8 cellular contexts compared by ENCODE assay signal in the genomic region with DNA sequence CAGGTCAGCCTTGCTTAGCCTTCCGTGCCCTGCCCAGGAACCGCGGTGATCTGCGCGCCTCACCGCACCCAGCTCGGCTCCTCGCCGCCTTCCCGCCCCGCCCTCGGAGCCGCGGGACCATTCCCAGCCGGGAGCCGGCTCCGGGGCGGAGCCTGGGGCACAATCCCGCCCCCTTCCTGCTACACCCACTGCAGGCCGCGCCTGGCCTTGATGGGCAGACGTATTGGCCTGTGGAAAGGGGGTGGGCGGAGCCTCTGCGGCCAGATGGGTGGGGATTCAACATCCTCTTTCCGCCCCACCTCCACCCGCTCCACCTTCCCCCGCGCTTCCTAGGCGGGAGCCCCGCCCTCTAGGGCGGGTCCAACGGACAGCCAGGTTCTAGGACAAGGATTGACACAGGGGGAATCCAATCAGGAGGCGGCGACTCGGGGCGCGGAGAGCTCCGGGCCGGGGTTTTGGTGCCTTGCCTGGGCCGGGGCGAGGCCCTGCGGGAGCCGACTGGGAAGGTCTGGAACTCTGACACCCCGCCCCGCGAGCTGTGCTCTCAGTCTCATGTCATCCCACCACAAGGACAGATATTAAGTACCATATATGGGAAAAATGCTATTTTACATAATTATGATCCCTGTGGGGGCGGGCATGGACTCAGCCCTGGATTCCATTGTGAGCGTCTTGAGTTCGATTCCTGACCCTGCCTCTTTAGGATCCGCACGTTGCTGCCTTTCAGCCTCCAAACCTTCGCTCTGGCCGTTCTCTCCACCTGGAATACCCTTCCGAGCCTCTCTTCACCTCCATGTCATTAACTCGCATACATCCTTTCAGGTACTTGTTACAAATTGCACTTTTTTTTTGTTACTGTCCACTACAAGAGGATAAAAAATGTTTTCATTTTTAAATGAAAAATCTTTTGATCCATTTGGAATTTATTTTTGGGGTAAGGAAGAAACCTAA. TPM values are rescaled to one million over a fixed set of nuclear protein-coding genes. Genes with fewer than 3 reads are reported as not detected.
DNase-seq lines count a peak whose midpoint lies in the region; ATAC-seq and TF ChIP-seq lines count a peak whose summit lies in the region.

A gene (minus strand): TSS at position 54 of the 951 bp plus-strand sequence. CDS start 38,731 bp downstream, outside the sequence.

- peak; percentile 68 for ATAC-seq in GM21529 (IDR thresholded peaks at IDR 0.05; ENCODE audit: unreplicated experiment)
- ATAC-seq in PC-3 = peak; percentile 67

- peaks cover 50% of the 10 kb centered on the region for H3K79me2 ChIP-seq in PC-3 (ENCODE audit: low read length)

- H3K4me2 ChIP-seq in PC-3 (ENCODE audit: low read length) = peak within 1 kb of the TSS; percentile 91

- H3F3A ChIP-seq in PC-3 (ENCODE audit: low read length, unreplicated experiment) = no peaks in the 10 kb centered on the region

- peaks cover 24% of the 10 kb centered on the region for H4K20me1 ChIP-seq in PC-3 (ENCODE audit: low read length)

- no TSS peak for BruUV-seq in PC-3 (replicated peaks; lab: Mats Ljungman, UMichigan)

- peaks cover 7% of the 10 kb centered on the region for H3K36me3 ChIP-seq in PC-3 (ENCODE audit: low read depth, low read length)

- TF ChIP-seq RAD21 in Ishikawa (IDR thresholded peaks at IDR 0.05; ENCODE audit: low read depth) = peak; percentile 7; the same call in 1 of the 2 replicates

- TF ChIP-seq CTCF in PC-3 (conservative IDR thresholded peaks at IDR 0.05; ENCODE audit: low read depth, low read length) (no peak), epithelial cell of esophagus (IDR thresholded peaks at IDR 0.05; ENCODE audit: insufficient read depth, low read depth, low read length, missing control alignments) (no peak)

- H3K27me3 ChIP-seq in PC-3 (ENCODE audit: low read length) = no peaks in the 10 kb centered on the region
- H3K27me3 ChIP-seq in mononuclear cell (ENCODE audit: insufficient read depth, low read length) = no peaks in the 10 kb centered on the region

- H3K9me2 ChIP-seq in PC-3 (replicated peaks; ENCODE audit: low read length) = no peaks in the 10 kb centered on the region

- CTCF ChIA-PET in PC-3 (lab: Charles Lee) = no interaction called here

- H2AFZ ChIP-seq in PC-3 (ENCODE audit: low read length) = peak within 1 kb of the TSS; percentile 72

- intact Hi-C loops in PC-3 (cut with micrococcal nuclease) = loop anchor here (2.0 to 5.0 kb wide), 4 partner anchors 57 to 86 kb away; no protein-coding TSS in a partner anchor

- H3K9ac ChIP-seq in PC-3 (ENCODE audit: low read length) = peak within 1 kb of the TSS; percentile 86

- H3K4me1 ChIP-seq in PC-3 (ENCODE audit: insufficient read depth, low read length) = peaks cover 20% of the 10 kb centered on the region
- H3K4me1 ChIP-seq in mononuclear cell (ENCODE audit: insufficient read depth, low read length) = peaks cover 57% of the 10 kb centered on the region

- TF ChIP-seq EP300 in Ishikawa (IDR thresholded peaks at IDR 0.05; ENCODE audit: borderline replicate concordance) = no peak

- H3K9me3 ChIP-seq in PC-3 (ENCODE audit: low read length) (no peaks in the 10 kb centered on the region), mononuclear cell (ENCODE audit: low read depth, low read length) (no peaks in the 10 kb centered on the region)

- POLR2A ChIA-PET in PC-3 (lab: Charles Lee; ENCODE audit: unreplicated experiment) = interaction anchor here (0.6 to 1.6 kb wide), 6 partner anchors 13 to 85 kb away, joined by 3 to 8 read pairs (median 4); no protein-coding TSS in a partner anchor

- DNase-seq in DMS 273 treated with DMSO at 0.1 percent for 48 hours (lab: John Stamatoyannopoulos, UW) = peak; percentile 93
- DNase-seq in PC-3 = peak; percentile 98
- DNase-seq in activated T-cell treated with anti-CD3 and anti-CD28 coated beads for 48 hours (ENCODE audit: low read depth) = peak; percentile 100
- DNase-seq in epithelial cell of esophagus (ENCODE audit: low read depth) = peak; percentile 100
- peak; percentile 96 to 98 for DNase-seq in stimulated activated CD8-positive, alpha-beta memory T cell treated with anti-CD3 and anti-CD28 coated beads, Interleukin-4, amount 100 ng/mL, for 1 hour (ENCODE audit: low read depth in 2 of 2, low spot score in 1 of 2)

- H3K4me3 ChIP-seq in PC-3 (ENCODE audit: low read length) (peak within 1 kb of the TSS; percentile 88), epithelial cell of esophagus (ENCODE audit: low read length) (peak within 1 kb of the TSS; percentile 83), mononuclear cell (ENCODE audit: low read length) (peak within 1 kb of the TSS; percentile 95)

- peak within 1 kb of the TSS; percentile 90 for H3K27ac ChIP-seq in PC-3 (ENCODE audit: low read length)

TF ChIP-seq in Ishikawa, 13 proteins besides CTCF, POLR2A, EP300 and RAD21:
- TF ChIP-seq ZBTB7A (IDR thresholded peaks at IDR 0.05; ENCODE audit: low read depth) (no peak), TEAD4 (IDR thresholded peaks at IDR 0.05) (peak; percentile 35; the same call in 1 of the 2 replicates), TCF12 (IDR thresholded peaks at IDR 0.05; ENCODE audit: low read depth) (peak; percentile 11), FOXM1 (IDR thresholded peaks at IDR 0.05; ENCODE audit: borderline replicate concordance, low read depth) (no peak), CEBPB (IDR thresholded peaks at IDR 0.05) (no peak), YY1 (IDR thresholded peaks at IDR 0.05; ENCODE audit: low read depth) (no peak), TAF1 (IDR thresholded peaks at IDR 0.05; ENCODE audit: low read depth) (peak; percentile 95), NFIC (IDR thresholded peaks at IDR 0.05) (no peak; the same call in 1 of the 2 replicates), EGR1 (IDR thresholded peaks at IDR 0.05) (peak; percentile 0; the same call in 1 of the 2 replicates), CREB1 (IDR thresholded peaks at IDR 0.05; ENCODE audit: low read depth) (peak; percentile 56; the same call in 1 of the 2 replicates)
- TF ChIP-seq, protein P1, sequence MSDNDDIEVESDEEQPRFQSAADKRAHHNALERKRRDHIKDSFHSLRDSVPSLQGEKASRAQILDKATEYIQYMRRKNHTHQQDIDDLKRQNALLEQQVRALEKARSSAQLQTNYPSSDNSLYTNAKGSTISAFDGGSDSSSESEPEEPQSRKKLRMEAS (IDR thresholded peaks at IDR 0.05) = peak; percentile 67; the same call in 1 of the 2 replicates
- TF ChIP-seq, protein P2, sequence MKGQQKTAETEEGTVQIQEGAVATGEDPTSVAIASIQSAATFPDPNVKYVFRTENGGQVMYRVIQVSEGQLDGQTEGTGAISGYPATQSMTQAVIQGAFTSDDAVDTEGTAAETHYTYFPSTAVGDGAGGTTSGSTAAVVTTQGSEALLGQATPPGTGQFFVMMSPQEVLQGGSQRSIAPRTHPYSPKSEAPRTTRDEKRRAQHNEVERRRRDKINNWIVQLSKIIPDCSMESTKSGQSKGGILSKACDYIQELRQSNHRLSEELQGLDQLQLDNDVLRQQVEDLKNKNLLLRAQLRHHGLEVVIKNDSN (IDR thresholded peaks at IDR 0.05) = no peak; the same call in 1 of the 2 replicates
- TF ChIP-seq, protein P3, sequence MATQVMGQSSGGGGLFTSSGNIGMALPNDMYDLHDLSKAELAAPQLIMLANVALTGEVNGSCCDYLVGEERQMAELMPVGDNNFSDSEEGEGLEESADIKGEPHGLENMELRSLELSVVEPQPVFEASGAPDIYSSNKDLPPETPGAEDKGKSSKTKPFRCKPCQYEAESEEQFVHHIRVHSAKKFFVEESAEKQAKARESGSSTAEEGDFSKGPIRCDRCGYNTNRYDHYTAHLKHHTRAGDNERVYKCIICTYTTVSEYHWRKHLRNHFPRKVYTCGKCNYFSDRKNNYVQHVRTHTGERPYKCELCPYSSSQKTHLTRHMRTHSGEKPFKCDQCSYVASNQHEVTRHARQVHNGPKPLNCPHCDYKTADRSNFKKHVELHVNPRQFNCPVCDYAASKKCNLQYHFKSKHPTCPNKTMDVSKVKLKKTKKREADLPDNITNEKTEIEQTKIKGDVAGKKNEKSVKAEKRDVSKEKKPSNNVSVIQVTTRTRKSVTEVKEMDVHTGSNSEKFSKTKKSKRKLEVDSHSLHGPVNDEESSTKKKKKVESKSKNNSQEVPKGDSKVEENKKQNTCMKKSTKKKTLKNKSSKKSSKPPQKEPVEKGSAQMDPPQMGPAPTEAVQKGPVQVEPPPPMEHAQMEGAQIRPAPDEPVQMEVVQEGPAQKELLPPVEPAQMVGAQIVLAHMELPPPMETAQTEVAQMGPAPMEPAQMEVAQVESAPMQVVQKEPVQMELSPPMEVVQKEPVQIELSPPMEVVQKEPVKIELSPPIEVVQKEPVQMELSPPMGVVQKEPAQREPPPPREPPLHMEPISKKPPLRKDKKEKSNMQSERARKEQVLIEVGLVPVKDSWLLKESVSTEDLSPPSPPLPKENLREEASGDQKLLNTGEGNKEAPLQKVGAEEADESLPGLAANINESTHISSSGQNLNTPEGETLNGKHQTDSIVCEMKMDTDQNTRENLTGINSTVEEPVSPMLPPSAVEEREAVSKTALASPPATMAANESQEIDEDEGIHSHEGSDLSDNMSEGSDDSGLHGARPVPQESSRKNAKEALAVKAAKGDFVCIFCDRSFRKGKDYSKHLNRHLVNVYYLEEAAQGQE (IDR thresholded peaks at IDR 0.05; ENCODE audit: low read depth) = no peak
TF ChIP-seq in Ishikawa: peak in this region for 6.

RNA-seq across cellular contexts. Expression of the gene that starts here (rescaled TPM):
- 357 and 546 TPM in 2 replicates for total RNA-seq in PC-3 (2014; rRNA removed)
- total RNA-seq in mononuclear cell = 340 TPM

Comparison
In these comparisons a context has a peak if more than half of its experiments do, and no peak if none do; other contexts are left out.
1. Peak in every context shown above with its lines: DNase-seq, ATAC-seq, H3K4me3 ChIP-seq and H3K27ac ChIP-seq.